In genomic region chr1:8406011-8406410, GRCh38 we compare ENCODE assay signal across 16 cellular contexts.
DNase-seq lines count a peak whose midpoint lies in the region; ATAC-seq and TF ChIP-seq lines count a peak whose summit lies in the region.
"Had no signal": no experiment of that assay in that cellular context is flagged by ENCODE, and none has a peak within 500 bp of the region (broad histone marks: within the 10 kb centered on the region; RNA-seq: fewer than 3 reads in every experiment).

No MANE protein-coding gene starts in this region.

- peak overlapping the region; percentile 69 for H3K27ac Mint-ChIP-seq in CD4-positive, alpha-beta T cell
- H3K27ac Mint-ChIP-seq in activated T-helper 1 cell treated with anti-CD3 and anti-CD28 coated beads, Interleukin-12 subunit alpha, Interleukin-12 subunit beta, Interleukin-2, Interleukin-4 antibody, amounts not matched to agents 30 ng/mL and 10 ng/mL and 1 ng/mL, durations not matched to agents 14 hours and 24 hours and 36 hours, result peak overlapping the region; percentile 29
- H3K27ac Mint-ChIP-seq in mesothelial cell of epicardium (peak overlapping the region; percentile 66), endodermal cell (no peak overlapping the region)

- H3K36me3 Mint-ChIP-seq in CD4-positive, alpha-beta T cell (ENCODE audit: low read depth), result peaks cover 60% of the 10 kb centered on the region
- H3K36me3 Mint-ChIP-seq in activated T-helper 1 cell treated with anti-CD3 and anti-CD28 coated beads, Interleukin-12 subunit alpha, Interleukin-12 subunit beta, Interleukin-2, Interleukin-4 antibody, amounts not matched to agents 30 ng/mL and 10 ng/mL and 1 ng/mL, durations not matched to agents 14 hours and 24 hours and 36 hours (ENCODE audit: low read depth), result peaks cover 37% of the 10 kb centered on the region
- peaks cover 27% of the 10 kb centered on the region for H3K36me3 Mint-ChIP-seq in mesothelial cell of epicardium
- peaks cover 38% of the 10 kb centered on the region for H3K36me3 Mint-ChIP-seq in endodermal cell (ENCODE audit: low read depth)

- POLR2A ChIA-PET in CD4-positive, alpha-beta T cell (lab: Charles Lee), result no interaction called here

- no peak overlapping the region for H3K9ac ChIP-seq in endodermal cell (ENCODE audit: extremely low read depth, low read length, poor library complexity, severe bottlenecking)
- H3K9ac ChIP-seq: KMS-11 had no signal

- ATAC-seq in CD4-positive, alpha-beta T cell (ENCODE audit: poor library complexity), result no peak
- ATAC-seq in GM18858 (IDR thresholded peaks at IDR 0.05; ENCODE audit: unreplicated experiment), result no peak
- ATAC-seq: CD8-positive, alpha-beta T cell had no signal

- peaks cover 69% of the 10 kb centered on the region for H3K4me1 Mint-ChIP-seq in CD4-positive, alpha-beta T cell (ENCODE audit: low read depth)
- H3K4me1 Mint-ChIP-seq in activated T-helper 1 cell treated with anti-CD3 and anti-CD28 coated beads, Interleukin-12 subunit alpha, Interleukin-12 subunit beta, Interleukin-2, Interleukin-4 antibody, amounts not matched to agents 30 ng/mL and 10 ng/mL and 1 ng/mL, durations not matched to agents 14 hours and 24 hours and 36 hours (ENCODE audit: low read depth), result peaks cover 39% of the 10 kb centered on the region
- H3K4me1 Mint-ChIP-seq in mesothelial cell of epicardium, result peaks cover 45% of the 10 kb centered on the region
- H3K4me1 Mint-ChIP-seq in endodermal cell, result peaks cover 28% of the 10 kb centered on the region

- WGBS in stomach, 5 donors, result 94 to 98% (median 98%) methylated on average over 7 of the region's 7 CpGs
- 92 to 94% methylated on average over 6 to 7 of the region's 7 CpGs for WGBS in endodermal cell (ENCODE audit: insufficient coverage in 1 of 2, insufficient read length in 1 of 2), 2 experiments

- no peaks in the 10 kb centered on the region for H3K27me3 ChIP-seq in CD4-positive, alpha-beta T cell (ENCODE audit: control insufficient read depth, insufficient read depth, low read length)
- H3K27me3 ChIP-seq in stomach, result no peaks in the 10 kb centered on the region
- no peaks in the 10 kb centered on the region for H3K27me3 ChIP-seq in endodermal cell (ENCODE audit: control insufficient read depth, insufficient read depth, low read length, poor library complexity, severe bottlenecking)
- H3K27me3 ChIP-seq: MG63, Peyer's patch had no signal

- H3K9me3 ChIP-seq in CD4-positive, alpha-beta T cell (ENCODE audit: control insufficient read depth, low read length), result no peaks in the 10 kb centered on the region
- H3K9me3 ChIP-seq in stomach, result no peaks in the 10 kb centered on the region
- peaks cover 11% of the 10 kb centered on the region for H3K9me3 ChIP-seq in endodermal cell (ENCODE audit: control insufficient read depth, low read length)
- H3K9me3 ChIP-seq: MG63, Peyer's patch had no signal

- H3K36me3 ChIP-seq in stomach (peaks cover 6 to 56% (median 39%) of the 10 kb centered on the region in 4 donors), endodermal cell (ENCODE audit: control insufficient read depth, insufficient read depth, low read length) (peaks cover 67% of the 10 kb centered on the region)

- TF ChIP-seq EP300 in stomach (IDR thresholded peaks at IDR 0.05), result no peak

- H3K27ac ChIP-seq in CD4-positive, alpha-beta T cell (ENCODE audit: low read depth, low read length), result peak overlapping the region; percentile 22
- H3K27ac ChIP-seq in stomach (peak overlapping the region in 4 of 5 donors; percentile 38 to 99 (median 84)), endodermal cell (ENCODE audit: low read depth, low read length) (no peak overlapping the region)
- H3K27ac ChIP-seq: KMS-11 had no signal

- TF ChIP-seq CTCF in CD4-positive, alpha-beta T cell (IDR thresholded peaks at IDR 0.05), result no peak
- TF ChIP-seq CTCF in mesothelial cell of epicardium (IDR thresholded peaks at IDR 0.05; ENCODE audit: unreplicated experiment) (no peak), stomach (IDR thresholded peaks at IDR 0.05) (no peak), endodermal cell (conservative IDR thresholded peaks at IDR 0.05) (no peak)

- intact Hi-C loops in CD4-positive, alpha-beta T cell (cut with DNase I, micrococcal nuclease), result loop anchor here (5.0 to 10.0 kb wide), 2 partner anchors 121 to 259 kb away; no protein-coding TSS in a partner anchor
- intact Hi-C loops in activated T-helper 1 cell treated with anti-CD3 and anti-CD28 coated beads, Interleukin-12 subunit alpha, Interleukin-12 subunit beta, Interleukin-2, Interleukin-4 antibody, amounts not matched to agents 30 ng/mL and 10 ng/mL and 1 ng/mL, durations not matched to agents 14 hours and 24 hours and 36 hours (cut with micrococcal nuclease), result no loop called here
- intact Hi-C loops in stomach (cut with DNase I; ENCODE audit: low total_unique reads), result no loop called here

- no peak for TF ChIP-seq POLR2A in stomach (IDR thresholded peaks at IDR 0.05)

- H3K4me3 Mint-ChIP-seq in CD4-positive, alpha-beta T cell, result no peak overlapping the region
- no peak overlapping the region for H3K4me3 Mint-ChIP-seq in activated T-helper 1 cell treated with anti-CD3 and anti-CD28 coated beads, Interleukin-12 subunit alpha, Interleukin-12 subunit beta, Interleukin-2, Interleukin-4 antibody, amounts not matched to agents 30 ng/mL and 10 ng/mL and 1 ng/mL, durations not matched to agents 14 hours and 24 hours and 36 hours
- no peak overlapping the region for H3K4me3 Mint-ChIP-seq in mesothelial cell of epicardium
- no peak overlapping the region for H3K4me3 Mint-ChIP-seq in endodermal cell
- H3K4me3 Mint-ChIP-seq: CD8-positive, alpha-beta T cell had no signal

- H3K4me3 ChIP-seq in stomach (no peak overlapping the region), endodermal cell (ENCODE audit: low read length) (no peak overlapping the region)
- H3K4me3 ChIP-seq: MG63, Peyer's patch had no signal

- no peaks in the 10 kb centered on the region for H3K9me3 Mint-ChIP-seq in CD4-positive, alpha-beta T cell
- no peaks in the 10 kb centered on the region for H3K9me3 Mint-ChIP-seq in activated T-helper 1 cell treated with anti-CD3 and anti-CD28 coated beads, Interleukin-12 subunit alpha, Interleukin-12 subunit beta, Interleukin-2, Interleukin-4 antibody, amounts not matched to agents 30 ng/mL and 10 ng/mL and 1 ng/mL, durations not matched to agents 14 hours and 24 hours and 36 hours
- H3K9me3 Mint-ChIP-seq in mesothelial cell of epicardium (no peaks in the 10 kb centered on the region), endodermal cell (peaks cover 3% of the 10 kb centered on the region)
- H3K9me3 Mint-ChIP-seq: CD8-positive, alpha-beta T cell had no signal

- DNase-seq in CD4-positive, alpha-beta T cell, result no peak
- DNase-seq in activated T-helper 1 cell treated with anti-CD3 and anti-CD28 coated beads, Interleukin-12 subunit alpha, Interleukin-12 subunit beta, Interleukin-2, Interleukin-4 antibody, amounts not matched to agents 30 ng/mL and 10 ng/mL and 1 ng/mL, durations not matched to agents 14 hours and 24 hours and 36 hours (ENCODE audit: low spot score), result no peak
- DNase-seq in mesothelial cell of epicardium (ENCODE audit: low spot score in 2 of 2, unreplicated experiment in 2 of 2) (no peak), stomach (no peak), DMS 273 (lab: John Stamatoyannopoulos, UW; ENCODE audit: unreplicated experiment) (no peak), endodermal cell (no peak)
- DNase-seq: CD8-positive, alpha-beta T cell; MG63; NCI-H1105; NCI-H187; NCI-H446; NCI-H82; Peyer's patch; SHP77 had no signal

- CTCF ChIA-PET in CD4-positive, alpha-beta T cell (lab: Charles Lee), result no interaction called here

- peaks cover 47 to 72% (median 54%) of the 10 kb centered on the region in 4 donors for H3K4me1 ChIP-seq in stomach
- H3K4me1 ChIP-seq in endodermal cell (ENCODE audit: control insufficient read depth, insufficient read depth, low read length), result peaks cover 14% of the 10 kb centered on the region

- H3K27me3 Mint-ChIP-seq in CD4-positive, alpha-beta T cell, result no peaks in the 10 kb centered on the region
- no peaks in the 10 kb centered on the region for H3K27me3 Mint-ChIP-seq in activated T-helper 1 cell treated with anti-CD3 and anti-CD28 coated beads, Interleukin-12 subunit alpha, Interleukin-12 subunit beta, Interleukin-2, Interleukin-4 antibody, amounts not matched to agents 30 ng/mL and 10 ng/mL and 1 ng/mL, durations not matched to agents 14 hours and 24 hours and 36 hours (ENCODE audit: insufficient read depth)
- H3K27me3 Mint-ChIP-seq in mesothelial cell of epicardium (ENCODE audit: low read depth) (no peaks in the 10 kb centered on the region), endodermal cell (ENCODE audit: insufficient read depth) (no peaks in the 10 kb centered on the region)

Comparison
In these comparisons a context has a peak if more than half of its experiments do, and no peak if none do; other contexts are left out.
1. intact Hi-C loops: an anchor here in CD4-positive, alpha-beta T cell (5.0 to 10.0 kb wide); none called in activated T-helper 1 cell treated with anti-CD3 and anti-CD28 coated beads, Interleukin-12 subunit alpha, Interleukin-12 subunit beta, Interleukin-2, Interleukin-4 antibody, amounts not matched to agents 30 ng/mL and 10 ng/mL and 1 ng/mL, durations not matched to agents 14 hours and 24 hours and 36 hours and stomach.